1 cellular context compared by ENCODE assay signal in the genomic region with DNA sequence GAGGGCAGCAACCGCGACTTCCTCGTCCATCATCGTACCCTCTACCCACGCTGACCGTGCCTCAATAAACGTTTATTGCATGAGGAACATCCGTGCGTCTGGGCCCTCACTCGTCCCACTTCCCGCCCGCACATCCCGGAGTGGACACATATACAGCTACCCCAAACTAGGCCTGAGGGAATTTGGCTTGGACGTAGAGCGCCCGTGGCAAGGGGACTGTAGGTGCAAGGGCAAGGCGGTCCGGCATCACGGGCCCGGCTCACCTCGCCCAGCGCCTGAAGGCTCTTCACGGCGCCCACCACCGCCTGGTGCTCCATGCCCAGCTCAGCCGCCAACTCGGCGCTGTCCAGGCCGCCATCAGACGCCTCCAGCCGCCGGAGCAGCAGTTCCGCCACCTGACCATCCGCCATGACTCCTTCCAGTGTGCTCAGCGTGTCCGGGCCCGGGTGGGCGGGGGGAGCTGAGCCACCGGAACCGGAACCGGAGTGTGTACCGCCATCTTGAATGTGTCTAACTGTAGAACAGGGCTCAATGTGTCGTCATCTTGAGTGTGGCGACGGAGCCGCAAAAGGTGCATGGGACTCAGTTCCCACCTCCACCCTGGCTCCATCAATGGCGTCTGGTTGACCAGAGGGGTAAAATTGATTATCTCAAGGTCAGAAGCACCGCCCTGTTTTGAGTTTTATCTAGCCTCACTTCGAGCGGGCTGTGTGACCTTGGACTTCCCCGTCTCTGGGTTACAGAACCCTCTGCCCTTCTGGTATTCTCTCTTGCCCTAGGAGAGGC.
TF ChIP-seq lines count a peak whose summit lies in the region.

A gene (minus strand): TSS at position 425 of the 786 bp plus-strand sequence. CDS start 15 bp downstream, at position 410.

TF ChIP-seq in HepG2, 621 proteins besides CTCF, POLR2A, EP300 and RAD21 (continued from another document and continues in another):
- TF ChIP-seq, protein P1, sequence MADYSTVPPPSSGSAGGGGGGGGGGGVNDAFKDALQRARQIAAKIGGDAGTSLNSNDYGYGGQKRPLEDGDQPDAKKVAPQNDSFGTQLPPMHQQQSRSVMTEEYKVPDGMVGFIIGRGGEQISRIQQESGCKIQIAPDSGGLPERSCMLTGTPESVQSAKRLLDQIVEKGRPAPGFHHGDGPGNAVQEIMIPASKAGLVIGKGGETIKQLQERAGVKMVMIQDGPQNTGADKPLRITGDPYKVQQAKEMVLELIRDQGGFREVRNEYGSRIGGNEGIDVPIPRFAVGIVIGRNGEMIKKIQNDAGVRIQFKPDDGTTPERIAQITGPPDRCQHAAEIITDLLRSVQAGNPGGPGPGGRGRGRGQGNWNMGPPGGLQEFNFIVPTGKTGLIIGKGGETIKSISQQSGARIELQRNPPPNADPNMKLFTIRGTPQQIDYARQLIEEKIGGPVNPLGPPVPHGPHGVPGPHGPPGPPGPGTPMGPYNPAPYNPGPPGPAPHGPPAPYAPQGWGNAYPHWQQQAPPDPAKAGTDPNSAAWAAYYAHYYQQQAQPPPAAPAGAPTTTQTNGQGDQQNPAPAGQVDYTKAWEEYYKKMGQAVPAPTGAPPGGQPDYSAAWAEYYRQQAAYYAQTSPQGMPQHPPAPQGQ (CRISPR knock-in tag; IDR thresholded peaks at IDR 0.05; ENCODE audit: borderline replicate concordance), result no peak
- TF ChIP-seq PCBP2 (optimal IDR thresholded peaks at IDR 0.05; ENCODE audit: low read depth, low read length, poor library complexity, severe bottlenecking) (no peak), RBM22 (optimal IDR thresholded peaks at IDR 0.05; ENCODE audit: low read length) (no peak), ZNF20 (CRISPR knock-in tag; IDR thresholded peaks at IDR 0.05) (peak; percentile 69; the same call in 1 of the 2 replicates), ZNF451 (CRISPR knock-in tag; IDR thresholded peaks at IDR 0.05) (0 out of 2 replicates have a peak, but pooled peaks have one; percentile 48), SRF (IDR thresholded peaks at IDR 0.05; ENCODE audit: low read depth, low read length) (0 out of 2 replicates have a peak, but pooled peaks have one; percentile 9), SIX4 (CRISPR knock-in tag; IDR thresholded peaks at IDR 0.05) (no peak), KLF13 (CRISPR knock-in tag; IDR thresholded peaks at IDR 0.05) (peak; percentile 49; the same call in 1 of the 2 replicates), BRCA1 (CRISPR knock-in tag; IDR thresholded peaks at IDR 0.05) (no peak), MIXL1 (CRISPR knock-in tag; IDR thresholded peaks at IDR 0.05) (no peak), ZNF546 (CRISPR knock-in tag; conservative IDR thresholded peaks at IDR 0.05) (no peak), GATAD1 (CRISPR knock-in tag; IDR thresholded peaks at IDR 0.05) (peak; percentile 92), ZNF720 (CRISPR knock-in tag; IDR thresholded peaks at IDR 0.05) (no peak), NFKBIZ (CRISPR knock-in tag; IDR thresholded peaks at IDR 0.05) (no peak), YY1 (IDR thresholded peaks at IDR 0.05; ENCODE audit: insufficient read depth, insufficient replicate concordance, low read depth, low read length) (peak; percentile 100), ZNF235 (CRISPR knock-in tag; IDR thresholded peaks at IDR 0.05; ENCODE audit: borderline replicate concordance) (peak; percentile 22; the same call in 1 of the 2 replicates), U2AF2 (IDR thresholded peaks at IDR 0.05; ENCODE audit: low read depth, low read length) (no peak), ZNF33B (CRISPR knock-in tag; IDR thresholded peaks at IDR 0.05) (no peak; the same call in 1 of the 2 replicates), SP140L (CRISPR knock-in tag; IDR thresholded peaks at IDR 0.05; ENCODE audit: borderline replicate concordance) (no peak), SRSF1 (optimal IDR thresholded peaks at IDR 0.05; ENCODE audit: low read depth, low read length) (peak; percentile 92), ZNF891 (CRISPR knock-in tag; IDR thresholded peaks at IDR 0.05) (peak; percentile 93), ZC3H13 (CRISPR knock-in tag; IDR thresholded peaks at IDR 0.05) (peak; percentile 66; the same call in 1 of the 2 replicates), RFX1 (IDR thresholded peaks at IDR 0.05) (no peak), CCAR2 (optimal IDR thresholded peaks at IDR 0.05; ENCODE audit: low read depth, low read length) (no peak), THAP11 (CRISPR knock-in tag; IDR thresholded peaks at IDR 0.05) (peak; percentile 93), ZNF589 (CRISPR knock-in tag; conservative IDR thresholded peaks at IDR 0.05) (peak; percentile 71; the same call in 1 of the 2 replicates), CENPX (CRISPR knock-in tag; IDR thresholded peaks at IDR 0.05) (no peak), RARG (CRISPR knock-in tag; IDR thresholded peaks at IDR 0.05; ENCODE audit: low read depth) (no peak), PAX8 (CRISPR knock-in tag; IDR thresholded peaks at IDR 0.05; ENCODE audit: borderline replicate concordance) (peak; percentile 58; the same call in 1 of the 2 replicates), ZNF331 (CRISPR knock-in tag; IDR thresholded peaks at IDR 0.05) (peak; percentile 30; the same call in 1 of the 2 replicates), RELA (CRISPR knock-in tag; IDR thresholded peaks at IDR 0.05) (no peak; the same call in 1 of the 2 replicates), ZC3H4 (CRISPR knock-in tag; IDR thresholded peaks at IDR 0.05; ENCODE audit: borderline replicate concordance) (no peak)
- TF ChIP-seq, protein P2, sequence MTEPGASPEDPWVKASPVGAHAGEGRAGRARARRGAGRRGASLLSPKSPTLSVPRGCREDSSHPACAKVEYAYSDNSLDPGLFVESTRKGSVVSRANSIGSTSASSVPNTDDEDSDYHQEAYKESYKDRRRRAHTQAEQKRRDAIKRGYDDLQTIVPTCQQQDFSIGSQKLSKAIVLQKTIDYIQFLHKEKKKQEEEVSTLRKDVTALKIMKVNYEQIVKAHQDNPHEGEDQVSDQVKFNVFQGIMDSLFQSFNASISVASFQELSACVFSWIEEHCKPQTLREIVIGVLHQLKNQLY (CRISPR knock-in tag; IDR thresholded peaks at IDR 0.05), result no peak
- TF ChIP-seq, protein P3, sequence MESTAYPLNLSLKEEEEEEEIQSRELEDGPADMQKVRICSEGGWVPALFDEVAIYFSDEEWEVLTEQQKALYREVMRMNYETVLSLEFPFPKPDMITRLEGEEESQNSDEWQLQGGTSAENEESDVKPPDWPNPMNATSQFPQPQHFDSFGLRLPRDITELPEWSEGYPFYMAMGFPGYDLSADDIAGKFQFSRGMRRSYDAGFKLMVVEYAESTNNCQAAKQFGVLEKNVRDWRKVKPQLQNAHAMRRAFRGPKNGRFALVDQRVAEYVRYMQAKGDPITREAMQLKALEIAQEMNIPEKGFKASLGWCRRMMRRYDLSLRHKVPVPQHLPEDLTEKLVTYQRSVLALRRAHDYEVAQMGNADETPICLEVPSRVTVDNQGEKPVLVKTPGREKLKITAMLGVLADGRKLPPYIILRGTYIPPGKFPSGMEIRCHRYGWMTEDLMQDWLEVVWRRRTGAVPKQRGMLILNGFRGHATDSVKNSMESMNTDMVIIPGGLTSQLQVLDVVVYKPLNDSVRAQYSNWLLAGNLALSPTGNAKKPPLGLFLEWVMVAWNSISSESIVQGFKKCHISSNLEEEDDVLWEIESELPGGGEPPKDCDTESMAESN (CRISPR knock-in tag; conservative IDR thresholded peaks at IDR 0.05), result peak; percentile 68
- TF ChIP-seq, protein P4, sequence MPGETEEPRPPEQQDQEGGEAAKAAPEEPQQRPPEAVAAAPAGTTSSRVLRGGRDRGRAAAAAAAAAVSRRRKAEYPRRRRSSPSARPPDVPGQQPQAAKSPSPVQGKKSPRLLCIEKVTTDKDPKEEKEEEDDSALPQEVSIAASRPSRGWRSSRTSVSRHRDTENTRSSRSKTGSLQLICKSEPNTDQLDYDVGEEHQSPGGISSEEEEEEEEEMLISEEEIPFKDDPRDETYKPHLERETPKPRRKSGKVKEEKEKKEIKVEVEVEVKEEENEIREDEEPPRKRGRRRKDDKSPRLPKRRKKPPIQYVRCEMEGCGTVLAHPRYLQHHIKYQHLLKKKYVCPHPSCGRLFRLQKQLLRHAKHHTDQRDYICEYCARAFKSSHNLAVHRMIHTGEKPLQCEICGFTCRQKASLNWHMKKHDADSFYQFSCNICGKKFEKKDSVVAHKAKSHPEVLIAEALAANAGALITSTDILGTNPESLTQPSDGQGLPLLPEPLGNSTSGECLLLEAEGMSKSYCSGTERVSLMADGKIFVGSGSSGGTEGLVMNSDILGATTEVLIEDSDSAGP (CRISPR knock-in tag; IDR thresholded peaks at IDR 0.05; ENCODE audit: borderline replicate concordance), result peak; percentile 95
- TF ChIP-seq, protein P5, sequence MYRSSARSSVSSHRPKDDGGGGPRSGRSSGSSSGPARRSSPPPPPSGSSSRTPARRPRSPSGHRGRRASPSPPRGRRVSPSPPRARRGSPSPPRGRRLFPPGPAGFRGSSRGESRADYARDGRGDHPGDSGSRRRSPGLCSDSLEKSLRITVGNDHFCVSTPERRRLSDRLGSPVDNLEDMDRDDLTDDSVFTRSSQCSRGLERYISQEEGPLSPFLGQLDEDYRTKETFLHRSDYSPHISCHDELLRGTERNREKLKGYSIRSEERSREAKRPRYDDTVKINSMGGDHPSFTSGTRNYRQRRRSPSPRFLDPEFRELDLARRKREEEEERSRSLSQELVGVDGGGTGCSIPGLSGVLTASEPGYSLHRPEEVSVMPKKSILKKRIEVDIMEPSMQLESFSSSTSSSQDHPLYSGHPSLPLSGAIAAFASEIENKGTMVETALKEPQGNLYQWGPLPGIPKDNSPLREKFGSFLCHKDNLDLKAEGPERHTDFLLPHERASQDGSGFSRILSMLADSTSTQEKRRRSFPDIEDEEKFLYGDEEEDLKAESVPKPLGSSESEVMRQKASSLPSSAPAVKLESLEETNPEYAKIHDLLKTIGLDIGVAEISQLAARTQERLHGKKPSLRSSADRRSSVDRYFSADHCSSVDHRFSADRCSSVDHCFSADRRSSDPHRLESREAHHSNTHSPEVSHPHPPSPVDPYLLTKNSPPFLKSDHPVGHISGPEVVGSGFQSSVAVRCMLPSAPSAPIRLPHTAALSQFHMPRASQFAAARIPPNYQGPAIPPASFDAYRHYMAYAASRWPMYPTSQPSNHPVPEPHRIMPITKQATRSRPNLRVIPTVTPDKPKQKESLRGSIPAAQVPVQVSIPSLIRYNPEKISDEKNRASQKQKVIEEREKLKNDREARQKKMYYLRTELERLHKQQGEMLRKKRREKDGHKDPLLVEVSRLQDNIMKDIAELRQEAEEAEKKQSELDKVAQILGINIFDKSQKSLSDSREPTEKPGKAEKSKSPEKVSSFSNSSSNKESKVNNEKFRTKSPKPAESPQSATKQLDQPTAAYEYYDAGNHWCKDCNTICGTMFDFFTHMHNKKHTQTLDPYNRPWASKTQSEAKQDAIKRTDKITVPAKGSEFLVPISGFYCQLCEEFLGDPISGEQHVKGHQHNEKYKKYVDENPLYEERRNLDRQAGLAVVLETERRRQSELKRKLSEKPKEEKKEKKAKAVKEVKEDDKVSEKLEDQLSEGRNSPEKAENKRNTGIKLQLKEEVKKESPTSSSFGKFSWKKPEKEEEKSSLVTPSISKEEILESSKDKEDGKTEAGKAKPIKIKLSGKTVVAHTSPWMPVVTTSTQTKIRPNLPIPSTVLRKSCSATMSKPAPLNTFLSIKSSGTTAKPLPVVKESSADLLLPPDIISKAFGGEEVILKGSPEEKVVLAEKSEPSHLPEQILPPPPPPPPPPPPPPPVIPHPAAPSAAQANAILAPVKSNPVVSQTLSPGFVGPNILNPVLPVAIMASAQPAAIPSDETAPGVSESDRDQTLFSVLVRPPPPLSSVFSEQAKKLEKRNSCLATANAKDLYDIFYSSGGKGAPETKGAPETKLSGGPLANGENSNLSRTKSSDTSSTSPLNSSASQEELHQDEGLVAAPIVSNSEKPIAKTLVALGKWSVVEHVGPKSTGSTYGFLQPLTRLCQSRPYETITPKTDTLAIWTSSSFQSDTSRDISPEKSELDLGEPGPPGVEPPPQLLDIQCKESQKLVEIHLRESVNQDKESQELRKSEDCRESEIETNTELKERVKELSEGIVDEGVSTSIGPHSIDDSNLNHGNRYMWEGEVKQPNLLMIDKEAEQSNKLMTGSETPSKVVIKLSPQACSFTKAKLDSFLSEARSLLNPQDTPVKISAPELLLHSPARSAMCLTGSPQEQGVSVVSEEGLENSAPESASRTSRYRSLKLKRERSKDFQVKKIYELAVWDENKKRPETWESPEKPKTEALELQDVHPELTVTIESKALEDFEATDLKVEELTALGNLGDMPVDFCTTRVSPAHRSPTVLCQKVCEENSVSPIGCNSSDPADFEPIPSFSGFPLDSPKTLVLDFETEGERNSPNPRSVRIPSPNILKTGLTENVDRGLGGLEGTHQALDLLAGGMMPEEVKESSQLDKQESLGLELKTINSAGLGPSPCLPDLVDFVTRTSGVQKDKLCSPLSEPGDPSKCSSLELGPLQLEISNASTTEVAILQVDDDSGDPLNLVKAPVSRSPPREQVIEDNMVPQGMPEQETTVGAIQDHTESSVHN (CRISPR knock-in tag; IDR thresholded peaks at IDR 0.05), result no peak
- TF ChIP-seq, protein P6, sequence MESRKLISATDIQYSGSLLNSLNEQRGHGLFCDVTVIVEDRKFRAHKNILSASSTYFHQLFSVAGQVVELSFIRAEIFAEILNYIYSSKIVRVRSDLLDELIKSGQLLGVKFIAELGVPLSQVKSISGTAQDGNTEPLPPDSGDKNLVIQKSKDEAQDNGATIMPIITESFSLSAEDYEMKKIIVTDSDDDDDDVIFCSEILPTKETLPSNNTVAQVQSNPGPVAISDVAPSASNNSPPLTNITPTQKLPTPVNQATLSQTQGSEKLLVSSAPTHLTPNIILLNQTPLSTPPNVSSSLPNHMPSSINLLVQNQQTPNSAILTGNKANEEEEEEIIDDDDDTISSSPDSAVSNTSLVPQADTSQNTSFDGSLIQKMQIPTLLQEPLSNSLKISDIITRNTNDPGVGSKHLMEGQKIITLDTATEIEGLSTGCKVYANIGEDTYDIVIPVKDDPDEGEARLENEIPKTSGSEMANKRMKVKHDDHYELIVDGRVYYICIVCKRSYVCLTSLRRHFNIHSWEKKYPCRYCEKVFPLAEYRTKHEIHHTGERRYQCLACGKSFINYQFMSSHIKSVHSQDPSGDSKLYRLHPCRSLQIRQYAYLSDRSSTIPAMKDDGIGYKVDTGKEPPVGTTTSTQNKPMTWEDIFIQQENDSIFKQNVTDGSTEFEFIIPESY (CRISPR knock-in tag; IDR thresholded peaks at IDR 0.05), result peak; percentile 35; the same call in 1 of the 2 replicates
- TF ChIP-seq, protein P7, sequence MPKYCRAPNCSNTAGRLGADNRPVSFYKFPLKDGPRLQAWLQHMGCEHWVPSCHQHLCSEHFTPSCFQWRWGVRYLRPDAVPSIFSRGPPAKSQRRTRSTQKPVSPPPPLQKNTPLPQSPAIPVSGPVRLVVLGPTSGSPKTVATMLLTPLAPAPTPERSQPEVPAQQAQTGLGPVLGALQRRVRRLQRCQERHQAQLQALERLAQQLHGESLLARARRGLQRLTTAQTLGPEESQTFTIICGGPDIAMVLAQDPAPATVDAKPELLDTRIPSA (CRISPR knock-in tag; IDR thresholded peaks at IDR 0.05; ENCODE audit: borderline replicate concordance), result no peak
- TF ChIP-seq, protein P8, sequence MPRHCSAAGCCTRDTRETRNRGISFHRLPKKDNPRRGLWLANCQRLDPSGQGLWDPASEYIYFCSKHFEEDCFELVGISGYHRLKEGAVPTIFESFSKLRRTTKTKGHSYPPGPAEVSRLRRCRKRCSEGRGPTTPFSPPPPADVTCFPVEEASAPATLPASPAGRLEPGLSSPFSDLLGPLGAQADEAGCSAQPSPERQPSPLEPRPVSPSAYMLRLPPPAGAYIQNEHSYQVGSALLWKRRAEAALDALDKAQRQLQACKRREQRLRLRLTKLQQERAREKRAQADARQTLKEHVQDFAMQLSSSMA (CRISPR knock-in tag; IDR thresholded peaks at IDR 0.05), result peak; percentile 100
